In the genomic region with DNA sequence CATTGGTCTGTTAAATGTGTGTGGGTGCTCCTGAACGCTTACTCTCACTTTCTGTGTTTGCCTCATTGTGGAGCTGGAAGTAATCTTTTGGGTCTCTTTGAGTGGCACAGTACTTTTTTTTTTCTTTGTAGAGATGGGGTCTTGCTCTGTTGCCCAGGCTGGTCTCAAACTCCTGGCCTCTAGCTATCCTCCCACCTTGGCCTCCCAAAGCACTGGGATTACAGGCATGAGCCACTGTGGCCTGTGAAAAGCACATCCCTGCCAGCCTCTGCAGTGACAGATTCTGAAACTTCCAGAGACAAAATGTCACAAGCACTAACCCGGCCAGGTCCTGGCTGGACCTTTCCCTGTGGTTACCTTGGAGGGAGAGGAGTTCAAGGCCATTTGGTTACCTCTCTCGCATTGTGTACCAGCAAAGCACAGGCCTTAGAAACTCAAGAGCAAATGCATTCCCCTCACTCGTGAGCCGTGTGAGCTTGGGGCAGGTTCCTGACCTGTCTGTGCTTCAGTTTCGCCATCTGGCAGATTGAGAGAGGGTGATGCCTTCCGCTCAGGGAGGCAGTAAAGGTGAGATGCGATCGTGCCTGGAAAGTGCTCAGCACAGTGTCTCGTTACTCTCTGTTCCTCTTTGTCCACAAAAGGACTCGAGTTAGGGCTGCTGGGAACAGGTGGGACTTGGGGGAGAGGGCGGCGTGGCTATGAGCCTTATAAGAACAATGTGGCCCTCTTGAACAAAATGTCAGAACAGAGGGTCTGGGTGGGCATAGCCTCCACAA, we compare ENCODE assay signal across 1 cellular context.
TF ChIP-seq lines count a peak whose summit lies in the region.

No MANE protein-coding gene starts in this region.

TF ChIP-seq in GM23338, 12 proteins besides CTCF, POLR2A, EP300 and RAD21 (continued from another document):
- TF ChIP-seq, protein P1, sequence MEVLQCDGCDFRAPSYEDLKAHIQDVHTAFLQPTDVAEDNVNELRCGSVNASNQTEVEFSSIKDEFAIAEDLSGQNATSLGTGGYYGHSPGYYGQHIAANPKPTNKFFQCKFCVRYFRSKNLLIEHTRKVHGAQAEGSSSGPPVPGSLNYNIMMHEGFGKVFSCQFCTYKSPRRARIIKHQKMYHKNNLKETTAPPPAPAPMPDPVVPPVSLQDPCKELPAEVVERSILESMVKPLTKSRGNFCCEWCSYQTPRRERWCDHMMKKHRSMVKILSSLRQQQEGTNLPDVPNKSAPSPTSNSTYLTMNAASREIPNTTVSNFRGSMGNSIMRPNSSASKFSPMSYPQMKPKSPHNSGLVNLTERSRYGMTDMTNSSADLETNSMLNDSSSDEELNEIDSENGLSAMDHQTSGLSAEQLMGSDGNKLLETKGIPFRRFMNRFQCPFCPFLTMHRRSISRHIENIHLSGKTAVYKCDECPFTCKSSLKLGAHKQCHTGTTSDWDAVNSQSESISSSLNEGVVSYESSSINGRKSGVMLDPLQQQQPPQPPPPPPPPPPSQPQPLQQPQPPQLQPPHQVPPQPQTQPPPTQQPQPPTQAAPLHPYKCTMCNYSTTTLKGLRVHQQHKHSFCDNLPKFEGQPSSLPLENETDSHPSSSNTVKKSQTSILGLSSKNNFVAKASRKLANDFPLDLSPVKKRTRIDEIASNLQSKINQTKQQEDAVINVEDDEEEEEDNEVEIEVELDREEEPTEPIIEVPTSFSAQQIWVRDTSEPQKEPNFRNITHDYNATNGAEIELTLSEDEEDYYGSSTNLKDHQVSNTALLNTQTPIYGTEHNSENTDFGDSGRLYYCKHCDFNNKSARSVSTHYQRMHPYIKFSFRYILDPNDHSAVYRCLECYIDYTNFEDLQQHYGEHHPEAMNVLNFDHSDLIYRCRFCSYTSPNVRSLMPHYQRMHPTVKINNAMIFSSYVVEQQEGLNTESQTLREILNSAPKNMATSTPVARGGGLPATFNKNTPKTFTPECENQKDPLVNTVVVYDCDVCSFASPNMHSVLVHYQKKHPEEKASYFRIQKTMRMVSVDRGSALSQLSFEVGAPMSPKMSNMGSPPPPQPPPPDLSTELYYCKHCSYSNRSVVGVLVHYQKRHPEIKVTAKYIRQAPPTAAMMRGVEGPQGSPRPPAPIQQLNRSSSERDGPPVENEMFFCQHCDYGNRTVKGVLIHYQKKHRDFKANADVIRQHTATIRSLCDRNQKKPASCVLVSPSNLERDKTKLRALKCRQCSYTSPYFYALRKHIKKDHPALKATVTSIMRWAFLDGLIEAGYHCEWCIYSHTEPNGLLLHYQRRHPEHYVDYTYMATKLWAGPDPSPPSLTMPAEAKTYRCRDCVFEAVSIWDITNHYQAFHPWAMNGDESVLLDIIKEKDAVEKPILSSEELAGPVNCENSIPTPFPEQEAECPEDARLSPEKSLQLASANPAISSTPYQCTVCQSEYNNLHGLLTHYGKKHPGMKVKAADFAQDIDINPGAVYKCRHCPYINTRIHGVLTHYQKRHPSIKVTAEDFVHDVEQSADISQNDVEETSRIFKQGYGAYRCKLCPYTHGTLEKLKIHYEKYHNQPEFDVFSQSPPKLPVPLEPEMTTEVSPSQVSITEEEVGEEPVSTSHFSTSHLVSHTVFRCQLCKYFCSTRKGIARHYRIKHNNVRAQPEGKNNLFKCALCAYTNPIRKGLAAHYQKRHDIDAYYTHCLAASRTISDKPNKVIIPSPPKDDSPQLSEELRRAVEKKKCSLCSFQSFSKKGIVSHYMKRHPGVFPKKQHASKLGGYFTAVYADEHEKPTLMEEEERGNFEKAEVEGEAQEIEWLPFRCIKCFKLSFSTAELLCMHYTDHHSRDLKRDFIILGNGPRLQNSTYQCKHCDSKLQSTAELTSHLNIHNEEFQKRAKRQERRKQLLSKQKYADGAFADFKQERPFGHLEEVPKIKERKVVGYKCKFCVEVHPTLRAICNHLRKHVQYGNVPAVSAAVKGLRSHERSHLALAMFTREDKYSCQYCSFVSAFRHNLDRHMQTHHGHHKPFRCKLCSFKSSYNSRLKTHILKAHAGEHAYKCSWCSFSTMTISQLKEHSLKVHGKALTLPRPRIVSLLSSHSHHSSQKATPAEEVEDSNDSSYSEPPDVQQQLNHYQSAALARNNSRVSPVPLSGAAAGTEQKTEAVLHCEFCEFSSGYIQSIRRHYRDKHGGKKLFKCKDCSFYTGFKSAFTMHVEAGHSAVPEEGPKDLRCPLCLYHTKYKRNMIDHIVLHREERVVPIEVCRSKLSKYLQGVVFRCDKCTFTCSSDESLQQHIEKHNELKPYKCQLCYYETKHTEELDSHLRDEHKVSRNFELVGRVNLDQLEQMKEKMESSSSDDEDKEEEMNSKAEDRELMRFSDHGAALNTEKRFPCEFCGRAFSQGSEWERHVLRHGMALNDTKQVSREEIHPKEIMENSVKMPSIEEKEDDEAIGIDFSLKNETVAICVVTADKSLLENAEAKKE (CRISPR knock-in tag; IDR thresholded peaks at IDR 0.05) = no peak
- TF ChIP-seq, protein P2, sequence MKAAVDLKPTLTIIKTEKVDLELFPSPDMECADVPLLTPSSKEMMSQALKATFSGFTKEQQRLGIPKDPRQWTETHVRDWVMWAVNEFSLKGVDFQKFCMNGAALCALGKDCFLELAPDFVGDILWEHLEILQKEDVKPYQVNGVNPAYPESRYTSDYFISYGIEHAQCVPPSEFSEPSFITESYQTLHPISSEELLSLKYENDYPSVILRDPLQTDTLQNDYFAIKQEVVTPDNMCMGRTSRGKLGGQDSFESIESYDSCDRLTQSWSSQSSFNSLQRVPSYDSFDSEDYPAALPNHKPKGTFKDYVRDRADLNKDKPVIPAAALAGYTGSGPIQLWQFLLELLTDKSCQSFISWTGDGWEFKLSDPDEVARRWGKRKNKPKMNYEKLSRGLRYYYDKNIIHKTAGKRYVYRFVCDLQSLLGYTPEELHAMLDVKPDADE (IDR thresholded peaks at IDR 0.05) = no peak
